ENCODE assay signal across 8 cellular contexts in genomic region chr12:76878899-76879709, GRCh38. TPM values are rescaled to one million over a fixed set of nuclear protein-coding genes. Genes with fewer than 3 reads are reported as not detected.
DNase-seq lines count a peak whose midpoint lies in the region; ATAC-seq and TF ChIP-seq lines count a peak whose summit lies in the region.

Gene CSRP2 (minus strand): TSS chr12:76879019. CDS start chr12:76866260, 12,759 bp downstream.

- TF ChIP-seq CTCF in BJ (IDR thresholded peaks at IDR 0.05; ENCODE audit: insufficient read depth, low read depth, low read length) (peak; percentile 47; the same call in 1 of the 2 replicates), lower leg skin (IDR thresholded peaks at IDR 0.05) (no peak)

- DNase-seq in BJ (ENCODE audit: low read depth) (no peak), GM19238 (ENCODE audit: insufficient read length, low spot score) (peak; percentile 65), NCI-H526 (lab: John Stamatoyannopoulos, UW) (peak; percentile 71 to 92), ecto neural progenitor cell (ENCODE audit: low spot score) (peak; percentile 99), lower leg skin (ENCODE audit: low spot score in 2 of 2) (peak; percentile 85 to 97)
- DNase-seq in activated CD4-positive, alpha-beta T cell treated with anti-CD3 and anti-CD28 coated beads, Interleukin-2, amount 50 U/mL, for 4 hours, result peak; percentile 26 to 31
- DNase-seq in stimulated activated CD4-positive, alpha-beta T cell treated with anti-CD3 and anti-CD28 coated beads, Interleukin-4, amount 100 ng/mL, for 48 hours (ENCODE audit: low read depth in 2 of 2), result peak; percentile 55 to 67

- TF ChIP-seq POLR2A in lower leg skin (IDR thresholded peaks at IDR 0.05), result peak in 1 of 2 donors; percentile 4

- WGBS in lower leg skin, 2 donors, result 2% methylated on average over 57 to 69 of the region's 71 CpGs

- POLR2A ChIA-PET in BJ (lab: Charles Lee), result interaction anchor here (0.6 to 1.3 kb wide), 4 partner anchors 15 to 37 kb away, joined by 3 to 20 read pairs (median 6); no protein-coding TSS in a partner anchor

- H3K4me3 ChIP-seq in BJ (ENCODE audit: low read depth, low read length) (peak within 1 kb of the TSS; percentile 82), lower leg skin (ENCODE audit: low read depth, poor library complexity, severe bottlenecking) (peak within 1 kb of the TSS; percentile 64)

- peak; percentile 94 for ATAC-seq in HG03432 (IDR thresholded peaks at IDR 0.05; ENCODE audit: unreplicated experiment)

- no peaks in the 10 kb centered on the region for H3K36me3 ChIP-seq in BJ (ENCODE audit: control insufficient read depth, insufficient read depth, low read length)

- intact Hi-C loops in lower leg skin (cut with DNase I; ENCODE audit: low total_unique reads), result no loop called here

- no peaks in the 10 kb centered on the region for H3K27me3 ChIP-seq in BJ (ENCODE audit: control insufficient read depth, insufficient read depth, low read length)

- CTCF ChIA-PET in BJ (lab: Yijun Ruan, JAX), result interaction anchor here (0.7 to 3.5 kb wide), 7 partner anchors 9 to 131 kb away, joined by 3 to 15 read pairs (median 5); no protein-coding TSS in a partner anchor

RNA-seq across cellular contexts. Expression of gene CSRP2, which starts in this region (rescaled TPM):
- 81.6 and 99.2 TPM in 2 replicates for polyA plus RNA-seq in BJ (2011; rRNA removed)
- 16.7 and 19.7 TPM in 2 replicates for polyA minus RNA-seq in BJ (2011; rRNA and poly(A)+ RNA removed)
- total RNA-seq in lower leg skin, result 10 to 100 TPM in 2 of 4 donors, 1 to 10 TPM in 2; 7.2 to 33.2 (median 14.3) TPM
